Comparison of ENCODE assay signal across 18 cellular contexts in the genomic region with DNA sequence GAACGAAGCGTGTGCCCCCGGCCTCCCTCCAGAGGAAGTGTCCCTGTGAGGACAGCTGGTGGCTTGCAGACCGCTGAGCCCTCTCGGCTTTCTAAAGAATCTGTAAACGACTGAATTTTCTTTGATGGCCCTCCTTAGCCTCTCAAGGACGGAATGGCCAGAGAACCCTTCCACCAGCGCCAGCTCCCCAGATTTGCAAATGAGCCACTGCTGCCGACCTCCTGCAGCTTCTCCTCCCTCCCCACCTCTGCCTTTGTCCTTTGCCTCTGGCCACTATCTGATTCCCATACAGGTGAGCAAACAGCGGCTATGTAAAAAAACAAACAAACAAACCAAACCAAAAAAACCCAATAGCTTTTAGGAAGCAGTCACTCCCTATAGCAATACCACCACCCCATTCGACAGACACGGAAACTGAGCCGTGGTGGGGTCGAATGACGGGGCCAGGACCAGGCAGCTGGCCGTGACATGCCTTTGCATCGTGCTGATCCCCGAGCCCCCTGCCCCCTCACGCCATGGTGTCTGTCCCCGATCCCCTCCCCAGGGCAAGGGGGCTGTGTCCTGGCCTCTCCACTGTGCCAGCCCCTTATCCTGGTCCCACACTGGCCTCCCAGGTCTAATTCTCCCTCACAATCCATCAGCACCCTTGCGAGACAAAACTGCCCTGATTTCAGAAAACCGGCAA. TPM values are rescaled to one million over a fixed set of nuclear protein-coding genes. Genes with fewer than 3 reads are reported as not detected.
"Had no signal": no experiment of that assay in that cellular context is flagged by ENCODE, and none has a peak within 500 bp of the region (broad histone marks: within the 10 kb centered on the region; RNA-seq: fewer than 3 reads in every experiment).

No MANE protein-coding gene starts in this region.

- H3K27ac Mint-ChIP-seq: activated CD8-positive, alpha-beta memory T cell treated with anti-CD3 and anti-CD28 coated beads, Interleukin-2, amount 10 ng/mL, durations not matched to agents 7 days and 5 days; activated naive CD8-positive, alpha-beta T cell; activated T-cell treated with anti-CD3 and anti-CD28 coated beads, Interleukin-2, amount 50 U/mL, for 24 hours had no signal

- H3K4me3 ChIP-seq: lower lobe of right lung, right atrium auricular region, smooth muscle cell, transverse colon had no signal

- H3K4me1 Mint-ChIP-seq: activated CD8-positive, alpha-beta memory T cell treated with anti-CD3 and anti-CD28 coated beads, Interleukin-2, amount 10 ng/mL, durations not matched to agents 7 days and 5 days; naive B cell had no signal

- H3K4me3 Mint-ChIP-seq: activated CD8-positive, alpha-beta memory T cell treated with anti-CD3 and anti-CD28 coated beads, Interleukin-2, amount 10 ng/mL, durations not matched to agents 7 days and 5 days; activated naive CD8-positive, alpha-beta T cell; activated T-cell treated with anti-CD3 and anti-CD28 coated beads, Interleukin-2, amount 50 U/mL, for 24 hours; naive B cell had no signal

- ATAC-seq: activated CD8-positive, alpha-beta memory T cell treated with anti-CD3 and anti-CD28 coated beads, Interleukin-2, amount 10 ng/mL, durations not matched to agents 7 days and 5 days; left cardiac atrium; lower lobe of right lung had no signal

- DNase-seq: activated CD8-positive, alpha-beta memory T cell treated with anti-CD3 and anti-CD28 coated beads, Interleukin-2, amount 10 ng/mL, durations not matched to agents 7 days and 5 days; activated effector memory CD4-positive, alpha-beta T cell treated with Interleukin-2 at 50 U/mL for 16 hours; activated T-cell treated with anti-CD3 and anti-CD28 coated beads, Interleukin-2, amount 50 U/mL, for 24 hours; amygdala; dermis blood vessel endothelial cell; erythroblast; hypothalamus; left cardiac atrium; lower lobe of right lung; midbrain; naive B cell; stimulated activated naive CD4-positive, alpha-beta T cell; substantia nigra; transverse colon had no signal

- H3K27me3 ChIP-seq: right atrium auricular region, transverse colon had no signal

- H3K4me1 ChIP-seq: lower lobe of right lung, right atrium auricular region, transverse colon had no signal

- H3K27me3 Mint-ChIP-seq: activated CD8-positive, alpha-beta memory T cell treated with anti-CD3 and anti-CD28 coated beads, Interleukin-2, amount 10 ng/mL, durations not matched to agents 7 days and 5 days; activated naive CD8-positive, alpha-beta T cell; activated T-cell treated with anti-CD3 and anti-CD28 coated beads, Interleukin-2, amount 50 U/mL, for 24 hours had no signal

- H3K4me2 ChIP-seq: smooth muscle cell had no signal

- H3K9me3 ChIP-seq: transverse colon had no signal

- H3K27ac ChIP-seq: lower lobe of right lung, right atrium auricular region, transverse colon had no signal

- H3K36me3 ChIP-seq: transverse colon had no signal

RNA-seq across cellular contexts. Expression of gene RFLNA, which starts 23.6 kb away (rescaled TPM):
- total RNA-seq: activated CD8-positive, alpha-beta memory T cell treated with anti-CD3 and anti-CD28 coated beads, Interleukin-2, amount 10 ng/mL, durations not matched to agents 7 days and 5 days; T-helper 2 cell treated with Interferon-gamma antibody and Interleukin-4, amounts not matched to agents 100 ng/mL and 5 ng/mL, for 36 hours had no signal
